22 cellular contexts compared by ENCODE assay signal in genomic region chr1:92424376-92424775, GRCh38.
"Had no signal": no experiment of that assay in that cellular context is flagged by ENCODE, and none has a peak within 500 bp of the region (broad histone marks: within the 10 kb centered on the region; RNA-seq: fewer than 3 reads in every experiment).

No MANE protein-coding gene starts in this region.

- H3K4me3 ChIP-seq: adrenal gland, cardiac muscle cell, dorsolateral prefrontal cortex, sigmoid colon, spleen, stomach, testis, upper lobe of left lung had no signal

- H3K27ac ChIP-seq: adrenal gland, cardiac muscle cell, dorsolateral prefrontal cortex, neutrophil, parathyroid adenoma, sigmoid colon, spleen, stomach, testis, upper lobe of left lung had no signal

- H3K4me1 Mint-ChIP-seq: activated CD4-positive, alpha-beta memory T cell treated with anti-CD3 and anti-CD28 coated beads, Interleukin-2, amount 10 ng/mL, durations not matched to agents 7 days and 5 days; activated naive CD4-positive, alpha-beta T cell treated with anti-CD3 and anti-CD28 coated beads, Interleukin-2, amount 50 U/mL, for 24 hours; natural killer cell had no signal

- H3K4me1 ChIP-seq: adrenal gland, parathyroid adenoma, sigmoid colon, spleen, stomach, testis, upper lobe of left lung had no signal

- DNase-seq: activated CD4-positive, alpha-beta memory T cell treated with anti-CD3 and anti-CD28 coated beads, Interleukin-2, amount 10 ng/mL, durations not matched to agents 7 days and 5 days; activated CD4-positive, alpha-beta T cell treated with anti-CD3 and anti-CD28 coated beads for 4 hours; activated effector memory CD4-positive, alpha-beta T cell treated with anti-CD3 and anti-CD28 coated beads, Interleukin-2, amount 50 U/mL, for 16 hours; activated T-cell treated with anti-CD3 and anti-CD28 coated beads, Interleukin-2, amount 50 U/mL, for 4 hours; adrenal gland; dorsolateral prefrontal cortex; endodermal cell; head of caudate nucleus; kidney glomerular epithelial cell; mesenchymal stem cell; natural killer cell; sigmoid colon; spleen; stimulated activated CD4-positive, alpha-beta T cell treated with anti-CD3 and anti-CD28 coated beads, Interleukin-1b, Interleukin-23, amount 100 ng/mL, for 48 hours; stomach; testis had no signal

- H3K36me3 Mint-ChIP-seq: activated naive CD4-positive, alpha-beta T cell treated with anti-CD3 and anti-CD28 coated beads, Interleukin-2, amount 50 U/mL, for 24 hours; natural killer cell; WTC11 had no signal

- ATAC-seq: activated T-cell treated with anti-CD3 and anti-CD28 coated beads, Interleukin-2, amount 50 U/mL, for 4 hours; natural killer cell; WTC11 had no signal

- H3K4me3 Mint-ChIP-seq: activated CD4-positive, alpha-beta memory T cell treated with anti-CD3 and anti-CD28 coated beads, Interleukin-2, amount 10 ng/mL, durations not matched to agents 7 days and 5 days; activated naive CD4-positive, alpha-beta T cell treated with anti-CD3 and anti-CD28 coated beads, Interleukin-2, amount 50 U/mL, for 24 hours; activated T-cell treated with anti-CD3 and anti-CD28 coated beads, Interleukin-2, amount 50 U/mL, for 4 hours; endodermal cell; natural killer cell; WTC11 had no signal

- H3K27me3 ChIP-seq: adrenal gland, cardiac muscle cell, dorsolateral prefrontal cortex, neutrophil, sigmoid colon, spleen, stomach, testis, upper lobe of left lung had no signal

- H3K9me3 ChIP-seq: adrenal gland, neutrophil, sigmoid colon, spleen, stomach, testis, upper lobe of left lung had no signal

- H3K9me3 Mint-ChIP-seq: activated CD4-positive, alpha-beta memory T cell treated with anti-CD3 and anti-CD28 coated beads, Interleukin-2, amount 10 ng/mL, durations not matched to agents 7 days and 5 days; activated naive CD4-positive, alpha-beta T cell treated with anti-CD3 and anti-CD28 coated beads, Interleukin-2, amount 50 U/mL, for 24 hours; activated T-cell treated with anti-CD3 and anti-CD28 coated beads, Interleukin-2, amount 50 U/mL, for 4 hours; endodermal cell; natural killer cell; WTC11 had no signal

- H3K27me3 Mint-ChIP-seq: activated CD4-positive, alpha-beta memory T cell treated with anti-CD3 and anti-CD28 coated beads, Interleukin-2, amount 10 ng/mL, durations not matched to agents 7 days and 5 days; activated naive CD4-positive, alpha-beta T cell treated with anti-CD3 and anti-CD28 coated beads, Interleukin-2, amount 50 U/mL, for 24 hours had no signal

- H3K36me3 ChIP-seq: adrenal gland, cardiac muscle cell, neutrophil, sigmoid colon, spleen, stomach, upper lobe of left lung had no signal

- H3K27ac Mint-ChIP-seq: activated CD4-positive, alpha-beta memory T cell treated with anti-CD3 and anti-CD28 coated beads, Interleukin-2, amount 10 ng/mL, durations not matched to agents 7 days and 5 days; activated naive CD4-positive, alpha-beta T cell treated with anti-CD3 and anti-CD28 coated beads, Interleukin-2, amount 50 U/mL, for 24 hours; endodermal cell; natural killer cell; WTC11 had no signal
